ENCODE assay signal across 11 cellular contexts in genomic region chr2:117555965-117556364, GRCh38.
"Had no signal": no experiment of that assay in that cellular context is flagged by ENCODE, and none has a peak within 500 bp of the region (broad histone marks: within the 10 kb centered on the region; RNA-seq: fewer than 3 reads in every experiment).

No MANE protein-coding gene starts in this region.

- DNase-seq: activated CD4-positive, CD25-positive, alpha-beta regulatory T cell; activated naive CD4-positive, alpha-beta T cell treated with anti-CD3 and anti-CD28 coated beads, Interleukin-2, amount 50 U/mL, for 16 hours; central memory CD4-positive, alpha-beta T cell; effector memory CD4-positive, alpha-beta T cell; gastrocnemius medialis; stimulated activated CD4-positive, alpha-beta T cell treated with anti-CD3 and anti-CD28 coated beads, Interleukin-15, amount 100 ng/mL, for 24 hours; stimulated activated CD4-positive, alpha-beta T cell treated with anti-CD3 and anti-CD28 coated beads, Interleukin-4, amount 100 ng/mL, for 4 hours; stimulated activated naive CD8-positive, alpha-beta T cell treated with anti-CD3 and anti-CD28 coated beads, Interleukin-15, amount 100 ng/mL, for 72 hours; testis; upper lobe of right lung had no signal

- H2AFZ ChIP-seq: parathyroid adenoma had no signal

- H3K27me3 ChIP-seq: gastrocnemius medialis, testis, upper lobe of right lung had no signal

- H3K27ac ChIP-seq: gastrocnemius medialis, parathyroid adenoma, testis, upper lobe of right lung had no signal

- H3K4me3 ChIP-seq: gastrocnemius medialis, testis, upper lobe of right lung had no signal

- H3K4me1 ChIP-seq: gastrocnemius medialis, parathyroid adenoma, testis, upper lobe of right lung had no signal

- ATAC-seq: gastrocnemius medialis; stimulated activated naive CD8-positive, alpha-beta T cell treated with anti-CD3 and anti-CD28 coated beads, Interleukin-15, amount 100 ng/mL, for 72 hours; upper lobe of right lung had no signal

- H3K36me3 ChIP-seq: gastrocnemius medialis, upper lobe of right lung had no signal

- H3K9me3 ChIP-seq: gastrocnemius medialis, testis, upper lobe of right lung had no signal

- H3K9ac ChIP-seq: parathyroid adenoma had no signal
